Comparison of ENCODE assay signal across 20 cellular contexts in genomic region chr6:163863565-163863964, GRCh38.
"Had no signal": no experiment of that assay in that cellular context is flagged by ENCODE, and none has a peak within 500 bp of the region (broad histone marks: within the 10 kb centered on the region; RNA-seq: fewer than 3 reads in every experiment).

No MANE protein-coding gene starts in this region.

- DNase-seq: cortex of kidney; dorsolateral prefrontal cortex; effector CD8-positive, alpha-beta T cell; gastrocnemius medialis; heart right ventricle; hypothalamus; left colon; left ventricle myocardium superior; naive thymus-derived CD4-positive, alpha-beta T cell; nephron progenitor cell; spleen; stimulated activated CD4-positive, alpha-beta T cell treated with anti-CD3 and anti-CD28 coated beads, Interleukin-15, amount 100 ng/mL, for 24 hours; stimulated activated CD4-positive, alpha-beta T cell treated with anti-CD3 and anti-CD28 coated beads, Interleukin-1b, Interleukin-23, amount 100 ng/mL, for 48 hours; stimulated activated CD4-positive, alpha-beta T cell treated with anti-CD3 and anti-CD28 coated beads, Interleukin-4, amount 100 ng/mL, for 24 hours; tibial artery; uterus had no signal

- H3K4me3 Mint-ChIP-seq: naive thymus-derived CD4-positive, alpha-beta T cell; nephron progenitor cell; stimulated activated memory B cell treated with anti-CD40 and anti-IgM and Interleukin-4, amounts not matched to agents 10 μg/mL and 1 μg/mL and 100 μg/mL, for 72 hours; stimulated activated naive CD8-positive, alpha-beta T cell treated with anti-CD3 and anti-CD28 coated beads, Interleukin-15, Interleukin-2, amounts not matched to agents 100 ng/mL and 50 ng/mL, for 24 hours had no signal

- H3K9me3 ChIP-seq: gastrocnemius medialis, heart right ventricle, spleen, tibial artery, upper lobe of left lung, uterus had no signal

- ATAC-seq: gastrocnemius medialis; heart right ventricle; left colon; left ventricle myocardium superior; naive thymus-derived CD4-positive, alpha-beta T cell; sciatic nerve; stimulated activated memory B cell treated with anti-CD40 and anti-IgM and Interleukin-4, amounts not matched to agents 10 μg/mL and 1 μg/mL and 100 μg/mL, for 72 hours had no signal

- H3K27ac ChIP-seq: dorsolateral prefrontal cortex, gastrocnemius medialis, heart right ventricle, spleen, tibial artery, upper lobe of left lung, uterus had no signal

- H3K9me3 Mint-ChIP-seq: stimulated activated memory B cell treated with anti-CD40 and anti-IgM and Interleukin-4, amounts not matched to agents 10 μg/mL and 1 μg/mL and 100 μg/mL, for 72 hours; stimulated activated naive CD8-positive, alpha-beta T cell treated with anti-CD3 and anti-CD28 coated beads, Interleukin-15, Interleukin-2, amounts not matched to agents 100 ng/mL and 50 ng/mL, for 24 hours had no signal

- H3K27ac Mint-ChIP-seq: naive thymus-derived CD4-positive, alpha-beta T cell; nephron progenitor cell; stimulated activated memory B cell treated with anti-CD40 and anti-IgM and Interleukin-4, amounts not matched to agents 10 μg/mL and 1 μg/mL and 100 μg/mL, for 72 hours; stimulated activated naive CD8-positive, alpha-beta T cell treated with anti-CD3 and anti-CD28 coated beads, Interleukin-15, Interleukin-2, amounts not matched to agents 100 ng/mL and 50 ng/mL, for 24 hours had no signal

- H3K27me3 ChIP-seq: dorsolateral prefrontal cortex, gastrocnemius medialis, tibial artery, upper lobe of left lung, uterus had no signal

- H3K36me3 Mint-ChIP-seq: naive thymus-derived CD4-positive, alpha-beta T cell; stimulated activated memory B cell treated with anti-CD40 and anti-IgM and Interleukin-4, amounts not matched to agents 10 μg/mL and 1 μg/mL and 100 μg/mL, for 72 hours had no signal

- H3K4me1 ChIP-seq: gastrocnemius medialis, uterus had no signal
